In the genomic region with DNA sequence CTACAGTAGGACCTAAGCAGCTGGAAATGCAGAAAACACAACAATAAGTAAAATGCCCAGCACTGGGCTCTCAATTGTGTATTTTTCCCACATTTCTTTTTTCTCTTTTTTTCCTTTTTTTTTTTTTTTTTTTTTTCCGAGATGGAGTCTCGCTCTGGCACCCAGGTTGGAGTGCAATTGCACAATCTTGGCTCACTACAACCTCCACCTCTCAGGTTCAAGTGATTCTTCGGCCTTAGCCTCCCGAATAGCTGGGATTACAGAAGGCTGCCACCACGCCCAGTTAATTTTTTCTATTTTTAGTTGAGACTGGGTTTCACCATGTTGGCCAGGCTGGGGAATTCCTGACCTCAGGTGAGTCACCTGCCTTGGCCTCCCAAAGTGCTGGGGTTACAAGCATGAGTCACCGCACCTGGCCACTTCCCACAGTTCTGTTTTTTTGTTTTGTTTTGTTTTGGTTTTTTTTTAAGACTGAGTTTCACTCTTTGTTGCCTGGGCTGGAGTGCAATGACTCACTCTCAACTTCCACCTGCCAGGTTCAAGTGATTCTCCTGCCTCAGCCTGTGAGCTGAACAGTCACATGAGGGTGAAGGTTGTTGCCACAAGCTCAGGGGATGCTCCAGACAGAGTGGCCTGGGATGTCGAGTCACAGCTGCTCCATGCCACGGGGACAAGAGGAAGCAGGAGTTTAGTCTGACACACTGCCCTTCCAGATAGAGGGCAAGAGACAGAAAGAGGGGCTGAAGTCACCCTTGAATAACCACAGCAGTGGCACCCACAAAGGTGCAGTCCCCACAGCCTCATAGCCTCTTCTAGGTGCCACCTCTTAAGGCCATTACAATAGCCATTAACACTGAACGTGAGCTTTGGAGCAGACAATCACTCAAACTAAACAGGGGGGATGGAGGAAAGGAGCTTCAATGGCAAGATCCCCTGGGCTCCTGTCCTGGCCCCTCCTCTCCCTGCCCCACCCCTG, we compare ENCODE assay signal across 8 cellular contexts. TPM values are rescaled to one million over a fixed set of nuclear protein-coding genes. Genes with fewer than 3 reads are reported as not detected.
A peak's percentile ranks its signal among the peaks of the same experiment; 100 is the strongest.
DNase-seq lines count a peak whose midpoint lies in the region; ATAC-seq, FAIRE-seq and TF ChIP-seq lines count a peak whose summit lies in the region.
"Not testable (repeated sequence)": the region's sequence is repeated elsewhere in the genome, so short reads cannot be mapped to it uniquely, and the experiment has no call there.

No MANE protein-coding gene starts in this region.

- not testable (repeated sequence) for H4K20me1 ChIP-seq in endothelial cell of umbilical vein (replicated peaks; ENCODE audit: control insufficient read depth, extremely low read depth, insufficient read depth, low read length); smooth muscle cell (ENCODE audit: low read depth)

- WGBS in smooth muscle cell (ENCODE audit: low lambda C conversion rate) = 68% methylated on average over 9 of the region's 9 CpGs

- not testable (repeated sequence) for H2AFZ ChIP-seq in endothelial cell of umbilical vein (ENCODE audit: low read depth, low read length); smooth muscle cell (ENCODE audit: low read depth)

- H3K4me2 ChIP-seq in endothelial cell of umbilical vein (ENCODE audit: insufficient read depth, low read length); smooth muscle cell: not testable (repeated sequence)

- not testable (repeated sequence) for H3F3A ChIP-seq in smooth muscle cell (ENCODE audit: low read depth)

- H3K4me3 ChIP-seq in endothelial cell of umbilical vein (replicated peaks in 1 of 3; ENCODE audit: insufficient read depth in 1 of 3, low read depth in 1 of 3, low read length in 3 of 3); smooth muscle cell: not testable (repeated sequence)

- peak; percentile 66 for ATAC-seq in GM18520 (IDR thresholded peaks at IDR 0.05; ENCODE audit: unreplicated experiment)
- ATAC-seq in HG02610 (IDR thresholded peaks at IDR 0.05; ENCODE audit: unreplicated experiment) = peak; percentile 72

- POLR2A ChIA-PET in endothelial cell of umbilical vein (lab: Charles Lee) = not testable (repeated sequence)

- CTCF ChIA-PET in endothelial cell of umbilical vein (lab: Charles Lee) = not testable (repeated sequence)

- TF ChIP-seq POLR2A in endothelial cell of umbilical vein (IDR thresholded peaks at IDR 0.05; ENCODE audit: low read depth, low read length) = not testable (repeated sequence)

- intact Hi-C loops in endothelial cell of umbilical vein (cut with micrococcal nuclease) = loop anchor here (10.0 kb wide), 1 partner anchor 60 kb away; no protein-coding TSS in a partner anchor

- H3K79me2 ChIP-seq in endothelial cell of umbilical vein (ENCODE audit: control insufficient read depth, insufficient read depth, low read length); smooth muscle cell (ENCODE audit: low read depth): not testable (repeated sequence)

- not testable (repeated sequence) for H3K9me3 ChIP-seq in endothelial cell of umbilical vein (replicated peaks; ENCODE audit: control insufficient read depth, insufficient read depth, low read length); smooth muscle cell (replicated peaks; ENCODE audit: low read depth)

- not testable (repeated sequence) for H3K27ac ChIP-seq in endothelial cell of umbilical vein (ENCODE audit: insufficient read depth, low read depth, low read length)
- H3K27ac ChIP-seq in smooth muscle cell (ENCODE audit: low read depth) = peak overlapping the region; percentile 88

- not testable (repeated sequence) for H3K27me3 ChIP-seq in endothelial cell of umbilical vein (ENCODE audit: control insufficient read depth in 2 of 2, insufficient read depth in 2 of 2, low read length in 2 of 2); smooth muscle cell (ENCODE audit: low read depth)

- dilution Hi-C loops in endothelial cell of umbilical vein (cut with MboI; ENCODE audit: extremely low pct_ligation_motif_present, low sequenced_read_pairs) = not testable (repeated sequence)

- DNase-seq in HT1080 (ENCODE audit: low read depth) = peak; percentile 87
- DNase-seq in RKO (ENCODE audit: low spot score) = peak; percentile 32
- DNase-seq in activated T-cell treated with anti-CD3 and anti-CD28 coated beads for 24 hours (ENCODE audit: low read depth) = peak; percentile 73
- not testable (repeated sequence) for DNase-seq in endothelial cell of umbilical vein (ENCODE audit: low read depth, low spot score); smooth muscle cell (lab: John Stamatoyannopoulos, UW; ENCODE audit: unreplicated experiment)
- peak; percentile 77 for DNase-seq in ureter (ENCODE audit: low spot score)

- BruUV-seq in endothelial cell of umbilical vein (replicated peaks; lab: Mats Ljungman, UMichigan) = not testable (repeated sequence)

- H3K36me3 ChIP-seq in endothelial cell of umbilical vein (ENCODE audit: control insufficient read depth in 2 of 2, extremely low read depth in 1 of 2, insufficient read depth in 2 of 2, low read length in 2 of 2); smooth muscle cell (ENCODE audit: low read depth): not testable (repeated sequence)

- peak; percentile 21 for FAIRE-seq in endothelial cell of umbilical vein (lab: Jason Lieb, UNC)

- H3K4me1 ChIP-seq in endothelial cell of umbilical vein (ENCODE audit: control insufficient read depth, extremely low read depth, insufficient read depth, low read length); smooth muscle cell (ENCODE audit: low read depth): not testable (repeated sequence)

- TF ChIP-seq CTCF in endothelial cell of umbilical vein (IDR thresholded peaks at IDR 0.05; ENCODE audit: extremely low read depth in 1 of 2, insufficient read depth in 1 of 2, low read depth in 1 of 2, low read length in 2 of 2); smooth muscle cell (IDR thresholded peaks at IDR 0.05; ENCODE audit: borderline replicate concordance, insufficient read depth, poor library complexity, severe bottlenecking): not testable (repeated sequence)

- H3K9me1 ChIP-seq in endothelial cell of umbilical vein (replicated peaks; ENCODE audit: control insufficient read depth, extremely low read depth, insufficient read depth, low read length) = not testable (repeated sequence)

- not testable (repeated sequence) for H3K9ac ChIP-seq in endothelial cell of umbilical vein (replicated peaks; ENCODE audit: extremely low read depth, insufficient read depth, low read length); smooth muscle cell (ENCODE audit: low read depth)

RNA-seq across cellular contexts. Expression of a gene that starts 2.9 kb away (rescaled TPM):
- total RNA-seq in HT1080 (2014; rRNA removed; shearing (Covaris generic)) = 6.5 and 13.1 TPM in 2 replicates
- 39.6 and 40.5 TPM in 2 replicates for polyA plus RNA-seq in HT1080 (2015; cell fraction: cytosol; rRNA removed)
- polyA plus RNA-seq in HT1080 (2015; cell fraction: nucleus; rRNA removed) = 60.2 and 61.3 TPM in 2 replicates
- total RNA-seq in endothelial cell of umbilical vein (10.3 and 13.6 TPM in 2 replicates), smooth muscle cell (0.22 and 0.58 TPM in 2 replicates), ureter (1.5 TPM)
- polyA plus RNA-seq in endothelial cell of umbilical vein (16.5 and 19.9 TPM in 2 replicates), smooth muscle cell (4.9 and 5.6 TPM in 2 replicates)
- 19.6 and 23.6 TPM in 2 replicates for polyA plus RNA-seq in endothelial cell of umbilical vein (2011; cell fraction: cytosol; rRNA removed)
- polyA plus RNA-seq in endothelial cell of umbilical vein (2011; cell fraction: nucleus; rRNA removed) = 10.5 and 13.5 TPM in 2 replicates
- polyA plus RNA-seq in endothelial cell of umbilical vein (2012) = 5.6 and 15.0 TPM in 2 replicates
- 12.8 and 13.5 TPM in 2 replicates for polyA minus RNA-seq in endothelial cell of umbilical vein
- polyA minus RNA-seq in endothelial cell of umbilical vein (2011; cell fraction: cytosol; rRNA and poly(A)+ RNA removed) = 11.3 TPM
- 2.2 and 4.3 TPM in 2 replicates for polyA minus RNA-seq in endothelial cell of umbilical vein (2011; cell fraction: nucleus; rRNA and poly(A)+ RNA removed)

RNA-seq across cellular contexts. Expression of a gene that starts 27.7 kb away (rescaled TPM):
- not detected in 2 replicates for total RNA-seq in HT1080 (2014; rRNA removed; shearing (Covaris generic))
- not detected in 2 replicates for polyA plus RNA-seq in HT1080 (2015; cell fraction: cytosol; rRNA removed)
- not detected in 2 replicates for polyA plus RNA-seq in HT1080 (2015; cell fraction: nucleus; rRNA removed)
- total RNA-seq in endothelial cell of umbilical vein (not detected in 2 replicates), smooth muscle cell (0.18 and 0.94 TPM in 2 replicates), ureter (2.0 TPM)
- polyA plus RNA-seq in endothelial cell of umbilical vein (not detected in 2 replicates), smooth muscle cell (not detected in 2 replicates)
- not detected in 2 replicates for polyA plus RNA-seq in endothelial cell of umbilical vein (2011; cell fraction: cytosol; rRNA removed)
- polyA plus RNA-seq in endothelial cell of umbilical vein (2011; cell fraction: nucleus; rRNA removed) = not detected in 2 replicates
- not detected in 2 replicates for polyA plus RNA-seq in endothelial cell of umbilical vein (2012)
- not detected in 2 replicates for polyA minus RNA-seq in endothelial cell of umbilical vein
- not detected for polyA minus RNA-seq in endothelial cell of umbilical vein (2011; cell fraction: cytosol; rRNA and poly(A)+ RNA removed)
- not detected in 2 replicates for polyA minus RNA-seq in endothelial cell of umbilical vein (2011; cell fraction: nucleus; rRNA and poly(A)+ RNA removed)

RNA-seq across cellular contexts. Expression of a gene that starts 29.0 kb away (rescaled TPM):
- total RNA-seq in HT1080 (2014; rRNA removed; shearing (Covaris generic)) = 4.3 and 7.1 TPM in 2 replicates
- polyA plus RNA-seq in HT1080 (2015; cell fraction: cytosol; rRNA removed) = 97.1 and 105 TPM in 2 replicates
- polyA plus RNA-seq in HT1080 (2015; cell fraction: nucleus; rRNA removed) = 92.3 and 93.9 TPM in 2 replicates
- 10.6 and 11.2 TPM in 2 replicates for total RNA-seq in endothelial cell of umbilical vein
- polyA plus RNA-seq in endothelial cell of umbilical vein = 6.9 and 7.6 TPM in 2 replicates
- 6.3 and 7.0 TPM in 2 replicates for polyA plus RNA-seq in endothelial cell of umbilical vein (2011; cell fraction: cytosol; rRNA removed)
- polyA plus RNA-seq in endothelial cell of umbilical vein (2011; cell fraction: nucleus; rRNA removed) = 3.5 and 4.3 TPM in 2 replicates
- 26.5 and 28.1 TPM in 2 replicates for polyA plus RNA-seq in endothelial cell of umbilical vein (2012)
- 7.7 and 8.7 TPM in 2 replicates for polyA minus RNA-seq in endothelial cell of umbilical vein
- polyA minus RNA-seq in endothelial cell of umbilical vein (2011; cell fraction: cytosol; rRNA and poly(A)+ RNA removed) = 1.4 TPM
- polyA minus RNA-seq in endothelial cell of umbilical vein (2011; cell fraction: nucleus; rRNA and poly(A)+ RNA removed) = 1.5 and 1.7 TPM in 2 replicates
- 3.9 and 5.3 TPM in 2 replicates for total RNA-seq in smooth muscle cell
- 38.0 and 62.7 TPM in 2 replicates for polyA plus RNA-seq in smooth muscle cell
- total RNA-seq in ureter = 41.4 TPM

RNA-seq across cellular contexts. Expression of a gene that starts 35.9 kb away (rescaled TPM):
- total RNA-seq in HT1080 (2014; rRNA removed; shearing (Covaris generic)) = 0.27 TPM in 1 of 2 replicates, not detected in the other
- 0.58 and 1.5 TPM in 2 replicates for polyA plus RNA-seq in HT1080 (2015; cell fraction: cytosol; rRNA removed)
- 4.0 and 4.7 TPM in 2 replicates for polyA plus RNA-seq in HT1080 (2015; cell fraction: nucleus; rRNA removed)
- total RNA-seq in endothelial cell of umbilical vein (2.5 and 3.8 TPM in 2 replicates), smooth muscle cell (0.18 and 2.3 TPM in 2 replicates), ureter (7.8 TPM)
- polyA plus RNA-seq in endothelial cell of umbilical vein (2.0 and 2.3 TPM in 2 replicates), smooth muscle cell (0.51 and 1.9 TPM in 2 replicates)
- 1.4 and 2.0 TPM in 2 replicates for polyA plus RNA-seq in endothelial cell of umbilical vein (2011; cell fraction: cytosol; rRNA removed)
- polyA plus RNA-seq in endothelial cell of umbilical vein (2011; cell fraction: nucleus; rRNA removed) = 5.7 and 7.1 TPM in 2 replicates
- 3.5 and 6.2 TPM in 2 replicates for polyA plus RNA-seq in endothelial cell of umbilical vein (2012)
- polyA minus RNA-seq in endothelial cell of umbilical vein = 5.5 and 5.6 TPM in 2 replicates
- not detected for polyA minus RNA-seq in endothelial cell of umbilical vein (2011; cell fraction: cytosol; rRNA and poly(A)+ RNA removed)
- polyA minus RNA-seq in endothelial cell of umbilical vein (2011; cell fraction: nucleus; rRNA and poly(A)+ RNA removed) = 0.43 and 1.2 TPM in 2 replicates

RNA-seq across cellular contexts. Expression of a gene that starts 55.6 kb away (rescaled TPM):
- 1.1 and 1.9 TPM in 2 replicates for total RNA-seq in HT1080 (2014; rRNA removed; shearing (Covaris generic))
- polyA plus RNA-seq in HT1080 (2015; cell fraction: cytosol; rRNA removed) = 4.3 and 4.5 TPM in 2 replicates
- polyA plus RNA-seq in HT1080 (2015; cell fraction: nucleus; rRNA removed) = 3.3 and 5.0 TPM in 2 replicates
- total RNA-seq in endothelial cell of umbilical vein = 7.2 and 10.2 TPM in 2 replicates
- polyA plus RNA-seq in endothelial cell of umbilical vein = 10.6 and 11.0 TPM in 2 replicates
- 10.4 and 12.1 TPM in 2 replicates for polyA plus RNA-seq in endothelial cell of umbilical vein (2011; cell fraction: cytosol; rRNA removed)
- 5.1 and 5.9 TPM in 2 replicates for polyA plus RNA-seq in endothelial cell of umbilical vein (2011; cell fraction: nucleus; rRNA removed)
- polyA plus RNA-seq in endothelial cell of umbilical vein (2012) = 7.6 and 7.7 TPM in 2 replicates
- polyA minus RNA-seq in endothelial cell of umbilical vein = 7.3 and 11.5 TPM in 2 replicates
- polyA minus RNA-seq in endothelial cell of umbilical vein (2011; cell fraction: cytosol; rRNA and poly(A)+ RNA removed) = not detected
- polyA minus RNA-seq in endothelial cell of umbilical vein (2011; cell fraction: nucleus; rRNA and poly(A)+ RNA removed) = 4.2 and 5.6 TPM in 2 replicates
- 0.04 and 1.3 TPM in 2 replicates for total RNA-seq in smooth muscle cell
- polyA plus RNA-seq in smooth muscle cell = 7.7 and 8.2 TPM in 2 replicates
- 22.5 TPM for total RNA-seq in ureter
